In genomic region chr15:59688888-59689625, GRCh38 we compare ENCODE assay signal across 1 cellular context.
A peak's percentile ranks its signal among the peaks of the same experiment; 100 is the strongest.
TF ChIP-seq lines count a peak whose summit lies in the region.

Gene BNIP2 (minus strand): TSS chr15:59689320. CDS start chr15:59682457, 6,863 bp downstream.

TF ChIP-seq in K562, 482 proteins besides CTCF, POLR2A, EP300 and RAD21 (continued from another document and continues in another):
- TF ChIP-seq AFF1 (IDR thresholded peaks at IDR 0.05; ENCODE audit: low read depth in 1 of 2, partially characterized antibody in 2 of 2): no peak
- TF ChIP-seq MLX (CRISPR knock-in tag; conservative IDR thresholded peaks at IDR 0.05): 0 out of 4 replicates have a peak, but pooled peaks of 1 of the 2 experiments have one; percentile 22
- peak; percentile 88 to 90 for TF ChIP-seq NRF1 (conservative IDR thresholded peaks at IDR 0.05 in 1 of 2, IDR thresholded peaks at IDR 0.05 in 1 of 2)
- no peak for TF ChIP-seq SMARCA4 (IDR thresholded peaks at IDR 0.05)
- peak; percentile 68; the same call in 1 of the 2 replicates for TF ChIP-seq POLR2H (tag; IDR thresholded peaks at IDR 0.05; ENCODE audit: low read depth)
- no peak for TF ChIP-seq MTF1 (CRISPR knock-in tag; IDR thresholded peaks at IDR 0.05; ENCODE audit: borderline replicate concordance)
- TF ChIP-seq, protein P1, sequence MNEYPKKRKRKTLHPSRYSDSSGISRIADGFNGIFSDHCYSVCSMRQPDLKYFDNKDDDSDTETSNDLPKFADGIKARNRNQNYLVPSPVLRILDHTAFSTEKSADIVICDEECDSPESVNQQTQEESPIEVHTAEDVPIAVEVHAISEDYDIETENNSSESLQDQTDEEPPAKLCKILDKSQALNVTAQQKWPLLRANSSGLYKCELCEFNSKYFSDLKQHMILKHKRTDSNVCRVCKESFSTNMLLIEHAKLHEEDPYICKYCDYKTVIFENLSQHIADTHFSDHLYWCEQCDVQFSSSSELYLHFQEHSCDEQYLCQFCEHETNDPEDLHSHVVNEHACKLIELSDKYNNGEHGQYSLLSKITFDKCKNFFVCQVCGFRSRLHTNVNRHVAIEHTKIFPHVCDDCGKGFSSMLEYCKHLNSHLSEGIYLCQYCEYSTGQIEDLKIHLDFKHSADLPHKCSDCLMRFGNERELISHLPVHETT (CRISPR knock-in tag; conservative IDR thresholded peaks at IDR 0.05 in 1 of 2, IDR thresholded peaks at IDR 0.05 in 1 of 2): peak in 1 of 2 experiments; percentile 76; a peak in 2 of 4 replicates
- no peak for TF ChIP-seq KLF16 (IDR thresholded peaks at IDR 0.05)
- no peak for TF ChIP-seq U2AF2 (optimal IDR thresholded peaks at IDR 0.05; ENCODE audit: low read depth, low read length)
- no peak for TF ChIP-seq ZNF280B (CRISPR knock-in tag; IDR thresholded peaks at IDR 0.05)
- peak; percentile 99 for TF ChIP-seq RBFOX2 (IDR thresholded peaks at IDR 0.05; ENCODE audit: low read depth, low read length)
- no peak for TF ChIP-seq DNMT1 (IDR thresholded peaks at IDR 0.05)
- TF ChIP-seq FOXK1 (CRISPR knock-in tag; IDR thresholded peaks at IDR 0.05; ENCODE audit: borderline replicate concordance): no peak
- TF ChIP-seq ZNF785 (CRISPR knock-in tag; IDR thresholded peaks at IDR 0.05): no peak
- TF ChIP-seq FOXP1 (CRISPR knock-in tag; IDR thresholded peaks at IDR 0.05): no peak
- no peak for TF ChIP-seq HIVEP1 (CRISPR knock-in tag; IDR thresholded peaks at IDR 0.05)
- TF ChIP-seq, protein P2, sequence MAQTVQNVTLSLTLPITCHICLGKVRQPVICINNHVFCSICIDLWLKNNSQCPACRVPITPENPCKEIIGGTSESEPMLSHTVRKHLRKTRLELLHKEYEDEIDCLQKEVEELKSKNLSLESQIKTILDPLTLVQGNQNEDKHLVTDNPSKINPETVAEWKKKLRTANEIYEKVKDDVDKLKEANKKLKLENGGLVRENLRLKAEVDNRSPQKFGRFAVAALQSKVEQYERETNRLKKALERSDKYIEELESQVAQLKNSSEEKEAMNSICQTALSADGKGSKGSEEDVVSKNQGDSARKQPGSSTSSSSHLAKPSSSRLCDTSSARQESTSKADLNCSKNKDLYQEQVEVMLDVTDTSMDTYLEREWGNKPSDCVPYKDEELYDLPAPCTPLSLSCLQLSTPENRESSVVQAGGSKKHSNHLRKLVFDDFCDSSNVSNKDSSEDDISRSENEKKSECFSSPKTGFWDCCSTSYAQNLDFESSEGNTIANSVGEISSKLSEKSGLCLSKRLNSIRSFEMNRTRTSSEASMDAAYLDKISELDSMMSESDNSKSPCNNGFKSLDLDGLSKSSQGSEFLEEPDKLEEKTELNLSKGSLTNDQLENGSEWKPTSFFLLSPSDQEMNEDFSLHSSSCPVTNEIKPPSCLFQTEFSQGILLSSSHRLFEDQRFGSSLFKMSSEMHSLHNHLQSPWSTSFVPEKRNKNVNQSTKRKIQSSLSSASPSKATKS (CRISPR knock-in tag; IDR thresholded peaks at IDR 0.05): no peak
- TF ChIP-seq ZNF655 (CRISPR knock-in tag; IDR thresholded peaks at IDR 0.05): no peak
- no peak for TF ChIP-seq PBX2 (CRISPR knock-in tag; IDR thresholded peaks at IDR 0.05; ENCODE audit: low read depth)
- TF ChIP-seq PBX2 (tag; conservative IDR thresholded peaks at IDR 0.05; ENCODE audit: low read depth): no peak
- TF ChIP-seq, protein P3, sequence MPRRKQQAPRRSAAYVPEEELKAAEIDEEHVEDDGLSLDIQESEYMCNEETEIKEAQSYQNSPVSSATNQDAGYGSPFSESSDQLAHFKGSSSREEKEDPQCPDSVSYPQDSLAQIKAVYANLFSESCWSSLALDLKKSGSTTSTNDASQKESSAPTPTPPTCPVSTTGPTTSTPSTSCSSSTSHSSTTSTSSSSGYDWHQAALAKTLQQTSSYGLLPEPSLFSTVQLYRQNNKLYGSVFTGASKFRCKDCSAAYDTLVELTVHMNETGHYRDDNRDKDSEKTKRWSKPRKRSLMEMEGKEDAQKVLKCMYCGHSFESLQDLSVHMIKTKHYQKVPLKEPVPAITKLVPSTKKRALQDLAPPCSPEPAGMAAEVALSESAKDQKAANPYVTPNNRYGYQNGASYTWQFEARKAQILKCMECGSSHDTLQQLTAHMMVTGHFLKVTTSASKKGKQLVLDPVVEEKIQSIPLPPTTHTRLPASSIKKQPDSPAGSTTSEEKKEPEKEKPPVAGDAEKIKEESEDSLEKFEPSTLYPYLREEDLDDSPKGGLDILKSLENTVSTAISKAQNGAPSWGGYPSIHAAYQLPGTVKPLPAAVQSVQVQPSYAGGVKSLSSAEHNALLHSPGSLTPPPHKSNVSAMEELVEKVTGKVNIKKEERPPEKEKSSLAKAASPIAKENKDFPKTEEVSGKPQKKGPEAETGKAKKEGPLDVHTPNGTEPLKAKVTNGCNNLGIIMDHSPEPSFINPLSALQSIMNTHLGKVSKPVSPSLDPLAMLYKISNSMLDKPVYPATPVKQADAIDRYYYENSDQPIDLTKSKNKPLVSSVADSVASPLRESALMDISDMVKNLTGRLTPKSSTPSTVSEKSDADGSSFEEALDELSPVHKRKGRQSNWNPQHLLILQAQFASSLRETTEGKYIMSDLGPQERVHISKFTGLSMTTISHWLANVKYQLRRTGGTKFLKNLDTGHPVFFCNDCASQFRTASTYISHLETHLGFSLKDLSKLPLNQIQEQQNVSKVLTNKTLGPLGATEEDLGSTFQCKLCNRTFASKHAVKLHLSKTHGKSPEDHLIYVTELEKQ (CRISPR knock-in tag; IDR thresholded peaks at IDR 0.05): no peak
- no peak for TF ChIP-seq ZNF668 (CRISPR knock-in tag; IDR thresholded peaks at IDR 0.05)
- no peak for TF ChIP-seq ZNF263 (CRISPR knock-in tag; IDR thresholded peaks at IDR 0.05; ENCODE audit: borderline replicate concordance)
- no peak for TF ChIP-seq ZNF507 (tag; conservative IDR thresholded peaks at IDR 0.05)
- TF ChIP-seq, protein P4, sequence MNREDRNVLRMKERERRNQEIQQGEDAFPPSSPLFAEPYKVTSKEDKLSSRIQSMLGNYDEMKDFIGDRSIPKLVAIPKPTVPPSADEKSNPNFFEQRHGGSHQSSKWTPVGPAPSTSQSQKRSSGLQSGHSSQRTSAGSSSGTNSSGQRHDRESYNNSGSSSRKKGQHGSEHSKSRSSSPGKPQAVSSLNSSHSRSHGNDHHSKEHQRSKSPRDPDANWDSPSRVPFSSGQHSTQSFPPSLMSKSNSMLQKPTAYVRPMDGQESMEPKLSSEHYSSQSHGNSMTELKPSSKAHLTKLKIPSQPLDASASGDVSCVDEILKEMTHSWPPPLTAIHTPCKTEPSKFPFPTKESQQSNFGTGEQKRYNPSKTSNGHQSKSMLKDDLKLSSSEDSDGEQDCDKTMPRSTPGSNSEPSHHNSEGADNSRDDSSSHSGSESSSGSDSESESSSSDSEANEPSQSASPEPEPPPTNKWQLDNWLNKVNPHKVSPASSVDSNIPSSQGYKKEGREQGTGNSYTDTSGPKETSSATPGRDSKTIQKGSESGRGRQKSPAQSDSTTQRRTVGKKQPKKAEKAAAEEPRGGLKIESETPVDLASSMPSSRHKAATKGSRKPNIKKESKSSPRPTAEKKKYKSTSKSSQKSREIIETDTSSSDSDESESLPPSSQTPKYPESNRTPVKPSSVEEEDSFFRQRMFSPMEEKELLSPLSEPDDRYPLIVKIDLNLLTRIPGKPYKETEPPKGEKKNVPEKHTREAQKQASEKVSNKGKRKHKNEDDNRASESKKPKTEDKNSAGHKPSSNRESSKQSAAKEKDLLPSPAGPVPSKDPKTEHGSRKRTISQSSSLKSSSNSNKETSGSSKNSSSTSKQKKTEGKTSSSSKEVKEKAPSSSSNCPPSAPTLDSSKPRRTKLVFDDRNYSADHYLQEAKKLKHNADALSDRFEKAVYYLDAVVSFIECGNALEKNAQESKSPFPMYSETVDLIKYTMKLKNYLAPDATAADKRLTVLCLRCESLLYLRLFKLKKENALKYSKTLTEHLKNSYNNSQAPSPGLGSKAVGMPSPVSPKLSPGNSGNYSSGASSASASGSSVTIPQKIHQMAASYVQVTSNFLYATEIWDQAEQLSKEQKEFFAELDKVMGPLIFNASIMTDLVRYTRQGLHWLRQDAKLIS (CRISPR knock-in tag; IDR thresholded peaks at IDR 0.05): 0 out of 2 replicates have a peak, but pooled peaks have one; percentile 76
- 0 out of 2 replicates have a peak, but pooled peaks have one; percentile 21 for TF ChIP-seq NR3C1 (CRISPR knock-in tag; IDR thresholded peaks at IDR 0.05)
- TF ChIP-seq POLR3G (IDR thresholded peaks at IDR 0.05; ENCODE audit: extremely low read depth, insufficient read length, insufficient replicate concordance): no peak
- TF ChIP-seq, protein P5, sequence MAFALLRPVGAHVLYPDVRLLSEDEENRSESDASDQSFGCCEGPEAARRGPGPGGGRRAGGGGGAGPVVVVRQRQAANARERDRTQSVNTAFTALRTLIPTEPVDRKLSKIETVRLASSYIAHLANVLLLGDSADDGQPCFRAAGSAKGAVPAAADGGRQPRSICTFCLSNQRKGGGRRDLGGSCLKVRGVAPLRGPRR (CRISPR knock-in tag; IDR thresholded peaks at IDR 0.05): no peak
- TF ChIP-seq PHTF2 (CRISPR knock-in tag; IDR thresholded peaks at IDR 0.05): no peak
- TF ChIP-seq ZNF584 (CRISPR knock-in tag; IDR thresholded peaks at IDR 0.05; ENCODE audit: low read depth): no peak
- peak; percentile 46; the same call in 1 of the 2 replicates for TF ChIP-seq ZNF511 (CRISPR knock-in tag; IDR thresholded peaks at IDR 0.05)
- no peak for TF ChIP-seq JUNB (CRISPR knock-in tag; conservative IDR thresholded peaks at IDR 0.05)
